In genomic region chr2:665340-666073, GRCh38 we compare ENCODE assay signal across 17 cellular contexts. TPM values are rescaled to one million over a fixed set of nuclear protein-coding genes. Genes with fewer than 3 reads are reported as not detected.
DNase-seq lines count a peak whose midpoint lies in the region; ATAC-seq, FAIRE-seq and TF ChIP-seq lines count a peak whose summit lies in the region.
"Had no signal": no experiment of that assay in that cellular context is flagged by ENCODE, and none has a peak within 500 bp of the region (broad histone marks: within the 10 kb centered on the region; RNA-seq: fewer than 3 reads in every experiment).

No MANE protein-coding gene starts in this region.

- H3K9me3 Mint-ChIP-seq in Caco-2 (ENCODE audit: unreplicated experiment): peaks cover 14% of the 10 kb centered on the region
- H3K9me3 Mint-ChIP-seq in natural killer cell treated with Interleukin-12 subunit alpha and Interleukin-12 subunit beta and Interleukin-15 and Interleukin-18, amount 100 ng/mL, for 72 hours: peaks cover 9% of the 10 kb centered on the region

- no peak for ATAC-seq in natural killer cell treated with Interleukin-12 subunit alpha and Interleukin-12 subunit beta and Interleukin-15 and Interleukin-18, amount 100 ng/mL, for 72 hours
- no peak for ATAC-seq in left colon
- no peak for ATAC-seq in GM18909 (IDR thresholded peaks at IDR 0.05; ENCODE audit: poor library complexity, unreplicated experiment)
- ATAC-seq: A549 had no signal

- no peak overlapping the region for H3K4me3 Mint-ChIP-seq in Caco-2 (ENCODE audit: unreplicated experiment)
- peak overlapping the region; percentile 16 for H3K4me3 Mint-ChIP-seq in natural killer cell treated with Interleukin-12 subunit alpha and Interleukin-12 subunit beta and Interleukin-15 and Interleukin-18, amount 100 ng/mL, for 72 hours
- H3K4me3 Mint-ChIP-seq: CD14-positive monocyte had no signal

- peak overlapping the region; percentile 28 for H3K27ac Mint-ChIP-seq in Caco-2 (ENCODE audit: unreplicated experiment)
- H3K27ac Mint-ChIP-seq in natural killer cell treated with Interleukin-12 subunit alpha and Interleukin-12 subunit beta and Interleukin-15 and Interleukin-18, amount 100 ng/mL, for 72 hours: no peak overlapping the region

- no TSS peak for BruUV-seq in Caco-2 (replicated peaks; lab: Mats Ljungman, UMichigan)

- intact Hi-C loops in Caco-2 (cut with micrococcal nuclease; ENCODE audit: unreplicated experiment) (no loop called here), left colon (cut with DNase I, micrococcal nuclease) (no loop called here)

- no peak for DNase-seq in Caco-2
- no peak for DNase-seq in HTR-8/SVneo (ENCODE audit: insufficient read length, low spot score)
- no peak for DNase-seq in bronchial epithelial cell (ENCODE audit: low read depth)
- DNase-seq in natural killer cell treated with Interleukin-12 subunit alpha and Interleukin-12 subunit beta and Interleukin-15 and Interleukin-18, amount 100 ng/mL, for 72 hours (ENCODE audit: low spot score): no peak
- DNase-seq in left colon: no peak
- DNase-seq in foreskin fibroblast: no peak
- DNase-seq: BE2C; CD8-positive, alpha-beta memory T cell; DMS79 treated with DMSO at 0.1 percent for 48 hours; EL; HCEC 1CT; IMR-90; KG1 had no signal

- peaks cover 5% of the 10 kb centered on the region for H3K36me3 ChIP-seq in Caco-2 (ENCODE audit: control insufficient read depth, insufficient read depth, low read length)
- peaks cover 6% of the 10 kb centered on the region for H3K36me3 ChIP-seq in bronchial epithelial cell (ENCODE audit: control insufficient read depth, insufficient read depth, low read length)
- H3K36me3 ChIP-seq: BE2C had no signal

- H3K4me1 ChIP-seq in Caco-2: no peaks in the 10 kb centered on the region
- H3K4me1 ChIP-seq: A549, BE2C had no signal

- CTCF ChIA-PET in Caco-2 (lab: Charles Lee): no interaction called here

- H3K36me3 Mint-ChIP-seq in Caco-2 (ENCODE audit: insufficient read depth, unreplicated experiment): peaks cover 25% of the 10 kb centered on the region
- H3K36me3 Mint-ChIP-seq in natural killer cell treated with Interleukin-12 subunit alpha and Interleukin-12 subunit beta and Interleukin-15 and Interleukin-18, amount 100 ng/mL, for 72 hours: peaks cover 43% of the 10 kb centered on the region

- POLR2A ChIA-PET in Caco-2 (lab: Charles Lee): no interaction called here

- H3K9me3 ChIP-seq in Caco-2: peaks cover 4% of the 10 kb centered on the region; the same call in 1 of the 2 replicates
- H3K9me3 ChIP-seq: BE2C had no signal

- FAIRE-seq in HTR-8/SVneo (lab: Jason Lieb, UNC): peak; percentile 68
- FAIRE-seq in bronchial epithelial cell (lab: Jason Lieb, UNC): peak; percentile 83
- FAIRE-seq: A549, G401.6 had no signal

- H3K27me3 ChIP-seq in Caco-2 (replicated peaks; ENCODE audit: control insufficient read depth, insufficient read depth, low read length): no peaks in the 10 kb centered on the region
- peaks cover 4% of the 10 kb centered on the region for H3K27me3 ChIP-seq in bronchial epithelial cell (ENCODE audit: control insufficient read depth, insufficient read depth, low read length)
- H3K27me3 ChIP-seq: BE2C had no signal

- H3K4me3 ChIP-seq in Caco-2 (ENCODE audit: low read depth, low read length) (no peak overlapping the region), bronchial epithelial cell (ENCODE audit: low read depth, low read length) (no peak overlapping the region), foreskin fibroblast (ENCODE audit: low read depth in 1 of 2, low read length in 2 of 2) (no peak overlapping the region)
- H3K4me3 ChIP-seq: A549 had no signal

- TF ChIP-seq CTCF in Caco-2 (IDR thresholded peaks at IDR 0.05; ENCODE audit: insufficient read depth in 1 of 2, low read depth in 1 of 2, low read length in 1 of 2, severe bottlenecking in 1 of 2, unreplicated experiment in 1 of 2) (no peak), bronchial epithelial cell (IDR thresholded peaks at IDR 0.05; ENCODE audit: insufficient read depth, low read length, severe bottlenecking) (no peak), foreskin fibroblast (IDR thresholded peaks at IDR 0.05; ENCODE audit: low read depth, low read length) (no peak)

- peaks cover 4% of the 10 kb centered on the region for H3K27me3 Mint-ChIP-seq in Caco-2 (ENCODE audit: insufficient read depth, unreplicated experiment)
- peaks cover 0 to 4% of the 10 kb centered on the region in 2 donors for H3K27me3 Mint-ChIP-seq in natural killer cell treated with Interleukin-12 subunit alpha and Interleukin-12 subunit beta and Interleukin-15 and Interleukin-18, amount 100 ng/mL, for 72 hours

- H3K4me1 Mint-ChIP-seq in Caco-2 (ENCODE audit: low read depth, unreplicated experiment): no peaks in the 10 kb centered on the region
- peaks cover 42 to 56% of the 10 kb centered on the region in 2 donors for H3K4me1 Mint-ChIP-seq in natural killer cell treated with Interleukin-12 subunit alpha and Interleukin-12 subunit beta and Interleukin-15 and Interleukin-18, amount 100 ng/mL, for 72 hours (ENCODE audit: low read depth in 2 of 2)

RNA-seq across cellular contexts. Expression of gene TMEM18, which starts 11.7 kb away (rescaled TPM):
- total RNA-seq in Caco-2 (2022) (16.5 and 22.9 TPM in 2 replicates), bronchial epithelial cell (19.5 and 30.5 TPM in 2 replicates), left colon (10 to 100 TPM; 17.7 to 19.8 TPM)
- total RNA-seq in natural killer cell treated with Interleukin-12 subunit alpha and Interleukin-12 subunit beta and Interleukin-15 and Interleukin-18, amount 100 ng/mL, for 72 hours: 10 to 100 TPM; 24.9 to 26.7 TPM
